Comparison of ENCODE assay signal across 3 cellular contexts in the genomic region with DNA sequence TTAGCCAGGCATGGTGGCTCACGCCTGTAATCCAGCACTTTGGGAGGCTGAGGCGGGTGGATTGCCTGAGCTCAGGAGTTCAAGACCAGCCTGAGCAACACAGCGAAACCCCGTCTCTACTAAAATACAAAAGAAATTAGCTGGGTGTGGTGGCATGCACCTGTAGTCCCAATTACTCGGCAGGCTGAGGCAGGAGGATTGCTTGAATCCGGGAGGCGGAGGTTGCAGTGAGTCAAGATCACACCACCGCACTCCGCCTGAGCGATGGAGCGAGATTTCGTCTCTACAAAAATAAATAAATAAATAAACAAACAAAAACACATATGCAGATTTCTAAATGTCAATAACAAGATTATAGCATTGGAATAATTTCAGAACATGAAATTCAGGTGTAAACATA. TPM values are rescaled to one million over a fixed set of nuclear protein-coding genes. Genes with fewer than 3 reads are reported as not detected.
"Had no signal": no experiment of that assay in that cellular context is flagged by ENCODE, and none has a peak within 500 bp of the region (broad histone marks: within the 10 kb centered on the region; RNA-seq: fewer than 3 reads in every experiment).

No MANE protein-coding gene starts in this region.

RNA-seq across cellular contexts. Expression of a gene that starts 58.6 kb away (rescaled TPM):
- total RNA-seq: LHCN-M2, M059J, MCF 10A had no signal
